ENCODE assay signal across 19 cellular contexts in genomic region chr19:17926044-17926443, GRCh38.
A peak's percentile ranks its signal among the peaks of the same experiment; 100 is the strongest.
DNase-seq lines count a peak whose midpoint lies in the region; ATAC-seq and TF ChIP-seq lines count a peak whose summit lies in the region.
"Had no signal": no experiment of that assay in that cellular context is flagged by ENCODE, and none has a peak within 500 bp of the region (broad histone marks: within the 10 kb centered on the region; RNA-seq: fewer than 3 reads in every experiment).

No MANE protein-coding gene starts in this region.

- DNase-seq in GM10266 (ENCODE audit: extremely low spot score) (peak; percentile 29), GM20000 (ENCODE audit: low spot score) (peak; percentile 33), SW480 (ENCODE audit: low spot score) (peak; percentile 74), MV-4-11 (lab: John Stamatoyannopoulos, UW) (no peak), ACHN (no peak)
- DNase-seq: BE2C; C1 segment of cervical spinal cord; CD4-positive, CD25-positive, alpha-beta regulatory T cell; CD8-positive, alpha-beta memory T cell; COR-L47; DMS 273 treated with DMSO at 0.1 percent for 48 hours; DMS53; DND-41; EL; HCEC 1CT; IMR-90; KBM-7 had no signal

- ATAC-seq in HG03432 (IDR thresholded peaks at IDR 0.05; ENCODE audit: unreplicated experiment), result no peak
- ATAC-seq: GM23338 had no signal

- no peak for TF ChIP-seq CTCF in GM10266 (IDR thresholded peaks at IDR 0.05; ENCODE audit: control insufficient read depth, insufficient read depth, low read depth, missing control alignments)
- TF ChIP-seq CTCF in GM20000 (IDR thresholded peaks at IDR 0.05; ENCODE audit: extremely low read depth, missing control alignments), result no peak

- in situ Hi-C loops in ACHN (cut with HindIII; ENCODE audit: low pct_ligation_motif_present, low pct_unique_long_range_greater_than_20kb, low sequenced_read_pairs), result no loop called here

Comparison
In these comparisons a context has a peak if more than half of its experiments do, and no peak if none do; other contexts are left out.
1. DNase-seq: peak in GM10266 (single experiment), GM20000 (single experiment) and SW480 (single experiment); none in MV-4-11 (single experiment) and ACHN (single experiment).